ENCODE assay signal across 8 cellular contexts in the genomic region with DNA sequence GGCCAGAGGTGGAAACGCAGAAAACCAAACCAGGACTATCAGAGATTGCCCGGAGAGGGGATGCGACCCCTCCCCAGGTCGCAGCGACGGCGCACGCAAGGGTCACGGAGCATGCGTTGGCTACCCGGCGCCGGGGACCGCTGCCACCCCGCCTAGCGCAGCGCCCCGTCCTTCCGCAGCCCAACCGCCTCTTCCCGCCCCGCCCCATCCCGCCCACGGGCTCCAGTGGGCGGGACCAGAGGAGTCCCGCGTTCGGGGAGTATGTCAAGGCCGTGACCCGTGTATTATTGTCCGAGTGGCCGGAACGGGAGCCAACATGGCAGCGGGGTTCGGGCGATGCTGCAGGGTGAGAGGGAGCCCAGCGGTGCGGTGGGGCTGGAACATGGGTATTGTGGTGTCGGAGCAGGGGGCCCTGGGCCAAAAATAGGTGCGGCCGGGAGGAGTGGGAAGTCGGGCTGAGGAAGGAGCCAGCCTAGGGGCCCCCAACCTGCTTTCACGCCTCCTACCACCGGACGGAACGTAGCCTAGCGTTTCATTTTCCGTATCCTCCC. TPM values are rescaled to one million over a fixed set of nuclear protein-coding genes. Genes with fewer than 3 reads are reported as not detected.
DNase-seq lines count a peak whose midpoint lies in the region; TF ChIP-seq lines count a peak whose summit lies in the region.

Gene ACADM, plus strand, starts transcription at position 238 of the 551 bp plus-strand sequence. Its CDS starts 79 bp downstream, at position 317.

- no peaks in the 10 kb centered on the region for H3K27me3 Mint-ChIP-seq in neural progenitor cell (ENCODE audit: insufficient read depth, low read depth)

- peak within 1 kb of the TSS; percentile 83 for H3K4me2 ChIP-seq in neural progenitor cell

- H3F3A ChIP-seq in neural progenitor cell (ENCODE audit: low read depth), result peaks cover 30% of the 10 kb centered on the region

- peaks cover 31% of the 10 kb centered on the region for H3K4me1 Mint-ChIP-seq in neural progenitor cell

- peaks cover 14% of the 10 kb centered on the region for H3K4me1 ChIP-seq in neural progenitor cell

- no peaks in the 10 kb centered on the region for H3K9me3 Mint-ChIP-seq in neural progenitor cell

- H2AFZ ChIP-seq in neural progenitor cell (replicated peaks), result peak within 1 kb of the TSS; percentile 91

- TF ChIP-seq CTCF in fibroblast of villous mesenchyme (IDR thresholded peaks at IDR 0.05; ENCODE audit: insufficient read depth, low read depth, low read length) (no peak), neural progenitor cell (IDR thresholded peaks at IDR 0.05) (no peak)

- peaks cover 48% of the 10 kb centered on the region for H3K79me2 ChIP-seq in neural progenitor cell (ENCODE audit: low read depth)

- H3K27ac ChIP-seq in neural progenitor cell, result peak within 1 kb of the TSS; percentile 86

- H4K20me1 ChIP-seq in neural progenitor cell (ENCODE audit: low read depth), result no peaks in the 10 kb centered on the region

- H3K4me3 Mint-ChIP-seq in neural progenitor cell, result peak within 1 kb of the TSS; percentile 99

- DNase-seq in ELR (ENCODE audit: low read depth) (peak; percentile 94), GOT3 (lab: John Stamatoyannopoulos, UW) (peak; percentile 13), LHCN-M2 (ENCODE audit: low read depth) (peak; percentile 89), SHP77 treated with DMSO at 0.1 percent for 48 hours (lab: John Stamatoyannopoulos, UW) (peak; percentile 75), activated gamma-delta T cell treated with Interleukin-2 at 50 U/mL for 16 hours (peak; percentile 76), fibroblast of villous mesenchyme (ENCODE audit: low read depth) (peak; percentile 79), neural progenitor cell (ENCODE audit: low spot score) (peak; percentile 91), stromal cell of bone marrow (ENCODE audit: low read depth) (peak; percentile 76)

- peak within 1 kb of the TSS; percentile 51 for H3K9ac ChIP-seq in neural progenitor cell

- H3K9me3 ChIP-seq in neural progenitor cell (ENCODE audit: low read depth), result no peaks in the 10 kb centered on the region

- no peaks in the 10 kb centered on the region for H3K27me3 ChIP-seq in neural progenitor cell

- H3K27ac Mint-ChIP-seq in neural progenitor cell, result peak within 1 kb of the TSS; percentile 98

- no peaks in the 10 kb centered on the region for H3K36me3 ChIP-seq in neural progenitor cell

- H3K4me3 ChIP-seq in fibroblast of villous mesenchyme (ENCODE audit: low read depth, low read length) (peak within 1 kb of the TSS; percentile 93), neural progenitor cell (peak within 1 kb of the TSS; percentile 84)

- no peaks in the 10 kb centered on the region for H3K36me3 Mint-ChIP-seq in neural progenitor cell

RNA-seq across cellular contexts. Expression of gene ACADM, which starts in this region (rescaled TPM):
- total RNA-seq in LHCN-M2 (2014; rRNA removed), result 38.8 and 39.7 TPM in 2 replicates
- polyA plus RNA-seq in LHCN-M2 (2012), result 14.8 TPM
- 27.1 and 31.5 TPM in 2 replicates for total RNA-seq in fibroblast of villous mesenchyme
- 46.4 and 85.1 TPM in 2 replicates for total RNA-seq in neural progenitor cell (ENCODE audit: low replicate concordance)

Comparison
In these comparisons a context has a peak if more than half of its experiments do, and no peak if none do; other contexts are left out.
1. Peak in every context shown above with its lines: DNase-seq, H3K4me3 ChIP-seq and H3K27ac ChIP-seq.
2. DNase-seq: peak in every context shown above with its lines; median percentile 94 in ELR; 91 in neural progenitor cell; 89 in LHCN-M2; 79 in fibroblast of villous mesenchyme; 76 in activated gamma-delta T cell treated with Interleukin-2 at 50 U/mL for 16 hours; 76 in stromal cell of bone marrow; 75 in SHP77 treated with DMSO at 0.1 percent for 48 hours; 13 in GOT3.